1 cellular context compared by ENCODE assay signal in genomic region chr4:186190456-186191265, GRCh38.
TF ChIP-seq lines count a peak whose summit lies in the region.

No MANE protein-coding gene starts in this region.

TF ChIP-seq in K562, 482 proteins besides CTCF, POLR2A, EP300 and RAD21 (continued from another document and continues in another):
- TF ChIP-seq MGA (IDR thresholded peaks at IDR 0.05), result peak; percentile 37; the same call in 1 of the 2 replicates
- TF ChIP-seq ZNF584 (CRISPR knock-in tag; IDR thresholded peaks at IDR 0.05; ENCODE audit: low read depth), result no peak; the same call in 1 of the 2 replicates
- TF ChIP-seq ZKSCAN8 (CRISPR knock-in tag; IDR thresholded peaks at IDR 0.05), result no peak
- TF ChIP-seq ZBTB7A (IDR thresholded peaks at IDR 0.05; ENCODE audit: borderline replicate concordance, control insufficient read depth, low read depth, low read length), result peak; percentile 62; the same call in 1 of the 2 replicates
- TF ChIP-seq FOXM1 (IDR thresholded peaks at IDR 0.05; ENCODE audit: low read depth), result no peak
- peak; percentile 81; the same call in 1 of the 2 replicates for TF ChIP-seq FOXM1 (CRISPR knock-in tag; IDR thresholded peaks at IDR 0.05; ENCODE audit: low read depth)
- TF ChIP-seq SMARCC2 (IDR thresholded peaks at IDR 0.05; ENCODE audit: low read depth), result no peak
- TF ChIP-seq KDM4B (IDR thresholded peaks at IDR 0.05; ENCODE audit: borderline replicate concordance in 2 of 2, low read depth in 1 of 2), result no peak
- 0 out of 2 replicates have a peak, but pooled peaks have one; percentile 11 for TF ChIP-seq CBFA2T2 (conservative IDR thresholded peaks at IDR 0.05)
- no peak for TF ChIP-seq RHOXF2B (CRISPR knock-in tag; conservative IDR thresholded peaks at IDR 0.05)
- TF ChIP-seq TCF3 (CRISPR knock-in tag; IDR thresholded peaks at IDR 0.05), result no peak
- TF ChIP-seq ZNF668 (CRISPR knock-in tag; IDR thresholded peaks at IDR 0.05), result no peak
- peak; percentile 16; the same call in 1 of the 2 replicates for TF ChIP-seq SMARCE1 (IDR thresholded peaks at IDR 0.05)
- TF ChIP-seq, protein P1, sequence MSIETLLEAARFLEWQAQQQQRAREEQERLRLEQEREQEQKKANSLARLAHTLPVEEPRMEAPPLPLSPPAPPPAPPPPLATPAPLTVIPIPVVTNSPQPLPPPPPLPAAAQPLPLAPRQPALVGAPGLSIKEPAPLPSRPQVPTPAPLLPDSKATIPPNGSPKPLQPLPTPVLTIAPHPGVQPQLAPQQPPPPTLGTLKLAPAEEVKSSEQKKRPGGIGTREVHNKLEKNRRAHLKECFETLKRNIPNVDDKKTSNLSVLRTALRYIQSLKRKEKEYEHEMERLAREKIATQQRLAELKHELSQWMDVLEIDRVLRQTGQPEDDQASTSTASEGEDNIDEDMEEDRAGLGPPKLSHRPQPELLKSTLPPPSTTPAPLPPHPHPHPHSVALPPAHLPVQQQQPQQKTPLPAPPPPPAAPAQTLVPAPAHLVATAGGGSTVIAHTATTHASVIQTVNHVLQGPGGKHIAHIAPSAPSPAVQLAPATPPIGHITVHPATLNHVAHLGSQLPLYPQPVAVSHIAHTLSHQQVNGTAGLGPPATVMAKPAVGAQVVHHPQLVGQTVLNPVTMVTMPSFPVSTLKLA (conservative IDR thresholded peaks at IDR 0.05), result peak in 1 of 2 experiments; percentile 71; a peak in 3 of 4 replicates
- TF ChIP-seq SMARCA5 (IDR thresholded peaks at IDR 0.05), result no peak
- TF ChIP-seq SREBF2 (CRISPR knock-in tag; IDR thresholded peaks at IDR 0.05), result 0 out of 2 replicates have a peak, but pooled peaks have one; percentile 63
- peak; percentile 29 for TF ChIP-seq CHD1 (IDR thresholded peaks at IDR 0.05; ENCODE audit: low read length)
- peak; percentile 93 for TF ChIP-seq NR1H2 (CRISPR knock-in tag; IDR thresholded peaks at IDR 0.05)
- 0 out of 2 replicates have a peak, but pooled peaks have one; percentile 33 for TF ChIP-seq HDAC2 (IDR thresholded peaks at IDR 0.05)
- TF ChIP-seq MTA2 (IDR thresholded peaks at IDR 0.05; ENCODE audit: low read depth), result no peak
- no peak for TF ChIP-seq ARID1B (IDR thresholded peaks at IDR 0.05)
- no peak for TF ChIP-seq ZBTB8A (IDR thresholded peaks at IDR 0.05; ENCODE audit: partially characterized antibody)
- 0 out of 2 replicates have a peak, but pooled peaks have one; percentile 11 for TF ChIP-seq DPF2 (IDR thresholded peaks at IDR 0.05)
- peak; percentile 29; the same call in 1 of the 2 replicates for TF ChIP-seq MXI1 (IDR thresholded peaks at IDR 0.05; ENCODE audit: low read depth, low read length)
- TF ChIP-seq SFPQ (IDR thresholded peaks at IDR 0.05; ENCODE audit: low read depth, low read length), result no peak
- TF ChIP-seq, protein P2, sequence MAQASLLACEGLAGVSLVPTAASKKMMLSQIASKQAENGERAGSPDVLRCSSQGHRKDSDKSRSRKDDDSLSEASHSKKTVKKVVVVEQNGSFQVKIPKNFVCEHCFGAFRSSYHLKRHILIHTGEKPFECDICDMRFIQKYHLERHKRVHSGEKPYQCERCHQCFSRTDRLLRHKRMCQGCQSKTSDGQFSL (CRISPR knock-in tag; IDR thresholded peaks at IDR 0.05), result 0 out of 2 replicates have a peak, but pooled peaks have one; percentile 21
- TF ChIP-seq, protein P2 (tag; IDR thresholded peaks at IDR 0.05), result no peak
- TF ChIP-seq, protein P3, sequence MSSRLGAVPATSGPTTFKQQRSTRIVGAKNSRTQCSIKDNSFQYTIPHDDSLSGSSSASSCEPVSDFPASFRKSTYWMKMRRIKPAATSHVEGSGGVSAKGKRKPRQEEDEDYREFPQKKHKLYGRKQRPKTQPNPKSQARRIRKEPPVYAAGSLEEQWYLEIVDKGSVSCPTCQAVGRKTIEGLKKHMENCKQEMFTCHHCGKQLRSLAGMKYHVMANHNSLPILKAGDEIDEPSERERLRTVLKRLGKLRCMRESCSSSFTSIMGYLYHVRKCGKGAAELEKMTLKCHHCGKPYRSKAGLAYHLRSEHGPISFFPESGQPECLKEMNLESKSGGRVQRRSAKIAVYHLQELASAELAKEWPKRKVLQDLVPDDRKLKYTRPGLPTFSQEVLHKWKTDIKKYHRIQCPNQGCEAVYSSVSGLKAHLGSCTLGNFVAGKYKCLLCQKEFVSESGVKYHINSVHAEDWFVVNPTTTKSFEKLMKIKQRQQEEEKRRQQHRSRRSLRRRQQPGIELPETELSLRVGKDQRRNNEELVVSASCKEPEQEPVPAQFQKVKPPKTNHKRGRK (tag; IDR thresholded peaks at IDR 0.05), result no peak
- TF ChIP-seq, protein P4, sequence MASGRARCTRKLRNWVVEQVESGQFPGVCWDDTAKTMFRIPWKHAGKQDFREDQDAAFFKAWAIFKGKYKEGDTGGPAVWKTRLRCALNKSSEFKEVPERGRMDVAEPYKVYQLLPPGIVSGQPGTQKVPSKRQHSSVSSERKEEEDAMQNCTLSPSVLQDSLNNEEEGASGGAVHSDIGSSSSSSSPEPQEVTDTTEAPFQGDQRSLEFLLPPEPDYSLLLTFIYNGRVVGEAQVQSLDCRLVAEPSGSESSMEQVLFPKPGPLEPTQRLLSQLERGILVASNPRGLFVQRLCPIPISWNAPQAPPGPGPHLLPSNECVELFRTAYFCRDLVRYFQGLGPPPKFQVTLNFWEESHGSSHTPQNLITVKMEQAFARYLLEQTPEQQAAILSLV (tag; IDR thresholded peaks at IDR 0.05), result no peak
- TF ChIP-seq POLR2H (tag; IDR thresholded peaks at IDR 0.05; ENCODE audit: low read depth), result no peak
- no peak for TF ChIP-seq MTA1 (IDR thresholded peaks at IDR 0.05; ENCODE audit: borderline replicate concordance)
- TF ChIP-seq ZKSCAN1 (IDR thresholded peaks at IDR 0.05; ENCODE audit: low read depth, low read length), result no peak
- TF ChIP-seq CBFB (CRISPR knock-in tag; IDR thresholded peaks at IDR 0.05), result peak; percentile 51
- TF ChIP-seq SIN3A (IDR thresholded peaks at IDR 0.05; ENCODE audit: borderline replicate concordance in 2 of 2, control insufficient read depth in 1 of 2, low read depth in 2 of 2, low read length in 2 of 2), result peak in 1 of 2 experiments; percentile 21; a peak in 1 of 4 replicates
- TF ChIP-seq, protein P5, sequence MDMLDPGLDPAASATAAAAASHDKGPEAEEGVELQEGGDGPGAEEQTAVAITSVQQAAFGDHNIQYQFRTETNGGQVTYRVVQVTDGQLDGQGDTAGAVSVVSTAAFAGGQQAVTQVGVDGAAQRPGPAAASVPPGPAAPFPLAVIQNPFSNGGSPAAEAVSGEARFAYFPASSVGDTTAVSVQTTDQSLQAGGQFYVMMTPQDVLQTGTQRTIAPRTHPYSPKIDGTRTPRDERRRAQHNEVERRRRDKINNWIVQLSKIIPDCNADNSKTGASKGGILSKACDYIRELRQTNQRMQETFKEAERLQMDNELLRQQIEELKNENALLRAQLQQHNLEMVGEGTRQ (CRISPR knock-in tag; IDR thresholded peaks at IDR 0.05), result peak; percentile 83
